In genomic region chr10:64397125-64397524, GRCh38 we compare ENCODE assay signal across 17 cellular contexts.
A peak's percentile ranks its signal among the peaks of the same experiment; 100 is the strongest.
DNase-seq lines count a peak whose midpoint lies in the region; ATAC-seq and TF ChIP-seq lines count a peak whose summit lies in the region.
"Had no signal": no experiment of that assay in that cellular context is flagged by ENCODE, and none has a peak within 500 bp of the region (broad histone marks: within the 10 kb centered on the region; RNA-seq: fewer than 3 reads in every experiment).

No MANE protein-coding gene starts in this region.

- H2BK5ac ChIP-seq in IMR-90 (ENCODE audit: low read depth, low read length, poor library complexity, severe bottlenecking) = no peak overlapping the region

- H3K9me1 ChIP-seq in IMR-90 (ENCODE audit: insufficient read depth, low read length) = no peaks in the 10 kb centered on the region; the same call in 1 of the 2 replicates

- H3K79me1 ChIP-seq in IMR-90 (ENCODE audit: low read depth in 1 of 2, low read length in 2 of 2) = no peaks in the 10 kb centered on the region

- H4K20me1 ChIP-seq in GM23338 (replicated peaks; ENCODE audit: insufficient read depth) (no peaks in the 10 kb centered on the region), IMR-90 (ENCODE audit: insufficient read depth, low read length) (no peaks in the 10 kb centered on the region), neural progenitor cell (ENCODE audit: low read depth) (no peaks in the 10 kb centered on the region)
- H4K20me1 ChIP-seq: BLaER1 treated with 17β-estradiol and CSF1 and Interleukin-3, amounts not matched to agents 10 nM and 100 nM had no signal

- H3K36me3 ChIP-seq in GM23338 (ENCODE audit: insufficient read depth) (no peaks in the 10 kb centered on the region), IMR-90 (ENCODE audit: control insufficient read depth, insufficient read depth, low read length) (no peaks in the 10 kb centered on the region), endodermal cell (ENCODE audit: control insufficient read depth, insufficient read depth, low read length) (no peaks in the 10 kb centered on the region), neural progenitor cell (no peaks in the 10 kb centered on the region)
- H3K36me3 ChIP-seq: BLaER1 treated with 17β-estradiol and CSF1 and Interleukin-3, amounts not matched to agents 10 nM and 100 nM had no signal

- no peak overlapping the region for H3K56ac ChIP-seq in IMR-90 (ENCODE audit: extremely low read depth, insufficient read depth, low read length)

- no peak overlapping the region for H4K91ac ChIP-seq in IMR-90 (ENCODE audit: insufficient read depth, low read depth, low read length)

- H3K4me2 ChIP-seq in GM23338 (no peak overlapping the region), IMR-90 (ENCODE audit: low read depth, low read length) (no peak overlapping the region), neural progenitor cell (no peak overlapping the region)
- H3K4me2 ChIP-seq: BLaER1 treated with 17β-estradiol and CSF1 and Interleukin-3, amounts not matched to agents 10 nM and 100 nM had no signal

- no peak overlapping the region for H3K4ac ChIP-seq in IMR-90 (ENCODE audit: low read depth, low read length)

- H4K5ac ChIP-seq in IMR-90 (ENCODE audit: low read depth, low read length) = no peak overlapping the region

- no peaks in the 10 kb centered on the region for H3F3A ChIP-seq in GM23338 (replicated peaks; ENCODE audit: low read depth)
- H3F3A ChIP-seq in neural progenitor cell (ENCODE audit: low read depth) = no peaks in the 10 kb centered on the region

- no peak for DNase-seq in GM23338 (ENCODE audit: low spot score)
- no peak for DNase-seq in IMR-90
- DNase-seq in endodermal cell = no peak
- DNase-seq in neural progenitor cell (ENCODE audit: low spot score) = no peak
- DNase-seq in NCI-H2227 (lab: John Stamatoyannopoulos, UW; ENCODE audit: unreplicated experiment) = no peak
- no peak for DNase-seq in NCI-H526 treated with DMSO at 0.1 percent for 48 hours (lab: John Stamatoyannopoulos, UW)
- DNase-seq in H4 (ENCODE audit: low spot score) = no peak
- DNase-seq in stimulated activated CD4-positive, alpha-beta T cell treated with anti-CD3 and anti-CD28 coated beads, Interleukin-4, amount 100 ng/mL, for 4 hours = no peak
- DNase-seq: 8988T; AML-193; CD4-positive, CD25-positive, alpha-beta regulatory T cell; DMS53; GM23248; HCEC 1CT; HFFc6; KBM-7 had no signal

- intact Hi-C loops in IMR-90 (cut with micrococcal nuclease) = no loop called here

- no peak overlapping the region for H2BK15ac ChIP-seq in IMR-90 (ENCODE audit: low read depth, low read length)

- TF ChIP-seq RAD21 in IMR-90 (IDR thresholded peaks at IDR 0.05; ENCODE audit: low read length) = no peak

- TF ChIP-seq CTCF in GM23338 (conservative IDR thresholded peaks at IDR 0.05; ENCODE audit: low read depth in 2 of 2) (no peak), IMR-90 (conservative IDR thresholded peaks at IDR 0.05; ENCODE audit: low read depth, low read length) (no peak), endodermal cell (conservative IDR thresholded peaks at IDR 0.05) (no peak), neural progenitor cell (IDR thresholded peaks at IDR 0.05) (no peak)

- in situ Hi-C loops in IMR-90 (cut with MboI; ENCODE audit: low sequenced_read_pairs) = no loop called here

- peaks cover 4% of the 10 kb centered on the region; the same call in 1 of the 3 replicates for H3K36me3 Mint-ChIP-seq in GM23338 (ENCODE audit: low read depth)
- H3K36me3 Mint-ChIP-seq in endodermal cell (ENCODE audit: low read depth) = no peaks in the 10 kb centered on the region
- H3K36me3 Mint-ChIP-seq in neural progenitor cell = no peaks in the 10 kb centered on the region
- H3K36me3 Mint-ChIP-seq: CD4-positive, CD25-positive, alpha-beta regulatory T cell had no signal

- ATAC-seq in GM23338 = no peak
- no peak for ATAC-seq in IMR-90 (ENCODE audit: low read depth)

- H3K79me2 ChIP-seq in GM23338 (replicated peaks; ENCODE audit: insufficient read depth) (no peaks in the 10 kb centered on the region), neural progenitor cell (ENCODE audit: low read depth) (no peaks in the 10 kb centered on the region)

- H3K18ac ChIP-seq in IMR-90 (ENCODE audit: low read depth, low read length) = no peak overlapping the region

- H3K4me3 Mint-ChIP-seq in GM23338 (no peak overlapping the region), endodermal cell (no peak overlapping the region), neural progenitor cell (no peak overlapping the region)
- H3K4me3 Mint-ChIP-seq: CD4-positive, CD25-positive, alpha-beta regulatory T cell; HFFc6 had no signal

- H3K14ac ChIP-seq in IMR-90 (replicated peaks; ENCODE audit: low read depth, low read length) = no peak overlapping the region

- H3K27me3 Mint-ChIP-seq in GM23338 (ENCODE audit: insufficient read depth, low read depth, poor library complexity) = peaks cover 5% of the 10 kb centered on the region
- H3K27me3 Mint-ChIP-seq in endodermal cell (ENCODE audit: insufficient read depth) = no peaks in the 10 kb centered on the region
- peaks cover 3% of the 10 kb centered on the region for H3K27me3 Mint-ChIP-seq in neural progenitor cell (ENCODE audit: insufficient read depth, low read depth)
- H3K27me3 Mint-ChIP-seq: CD4-positive, CD25-positive, alpha-beta regulatory T cell had no signal

- H3K4me3 ChIP-seq in GM23338 = no peak overlapping the region
- no peak overlapping the region for H3K4me3 ChIP-seq in IMR-90 (ENCODE audit: insufficient read depth, low read depth, low read length)
- H3K4me3 ChIP-seq in endodermal cell (ENCODE audit: low read length) = no peak overlapping the region
- H3K4me3 ChIP-seq in neural progenitor cell = no peak overlapping the region
- H3K4me3 ChIP-seq: BLaER1 treated with 17β-estradiol and CSF1 and Interleukin-3, amounts not matched to agents 10 nM and 100 nM; GM23248 had no signal

- H3K27ac ChIP-seq in GM23338 (ENCODE audit: low read depth) (peak overlapping the region; percentile 34), IMR-90 (ENCODE audit: insufficient read depth, low read length) (no peak overlapping the region), endodermal cell (ENCODE audit: low read depth, low read length) (no peak overlapping the region), neural progenitor cell (no peak overlapping the region)
- H3K27ac ChIP-seq: BLaER1 treated with 17β-estradiol and CSF1 and Interleukin-3, amounts not matched to agents 10 nM and 100 nM; GM23248 had no signal

- peak overlapping the region; percentile 2; the same call in 1 of the 2 replicates for H2AFZ ChIP-seq in GM23338
- H2AFZ ChIP-seq in IMR-90 (replicated peaks; ENCODE audit: low read length, poor library complexity) = no peak overlapping the region
- H2AFZ ChIP-seq in neural progenitor cell (replicated peaks) = peak overlapping the region; percentile 64
- H2AFZ ChIP-seq: GM23248 had no signal

- H3K27ac Mint-ChIP-seq in GM23338 = 0 out of 2 replicates have a peak overlapping the region, but pooled peaks have one; percentile 15
- H3K27ac Mint-ChIP-seq in endodermal cell = peak overlapping the region; percentile 56
- H3K27ac Mint-ChIP-seq in neural progenitor cell = no peak overlapping the region
- H3K27ac Mint-ChIP-seq: HFFc6 had no signal

- H3K4me1 ChIP-seq in GM23338 (ENCODE audit: insufficient read depth) (peaks cover 11% of the 10 kb centered on the region; the same call in 1 of the 2 replicates), IMR-90 (ENCODE audit: control insufficient read depth, insufficient read depth, low read length) (peaks cover 6% of the 10 kb centered on the region), endodermal cell (ENCODE audit: control insufficient read depth, insufficient read depth, low read length) (no peaks in the 10 kb centered on the region), neural progenitor cell (no peaks in the 10 kb centered on the region)
- H3K4me1 ChIP-seq: BLaER1 treated with 17β-estradiol and CSF1 and Interleukin-3, amounts not matched to agents 10 nM and 100 nM had no signal

- TF ChIP-seq POLR2A in IMR-90 (IDR thresholded peaks at IDR 0.05; ENCODE audit: low read depth, low read length) = no peak

- H3K9ac ChIP-seq in IMR-90 (ENCODE audit: low read depth, low read length) (no peak overlapping the region), endodermal cell (ENCODE audit: extremely low read depth, low read length, poor library complexity, severe bottlenecking) (no peak overlapping the region), neural progenitor cell (no peak overlapping the region)
- H3K9ac ChIP-seq: BLaER1 treated with 17β-estradiol and CSF1 and Interleukin-3, amounts not matched to agents 10 nM and 100 nM; GM23248 had no signal

- H3K4me1 Mint-ChIP-seq in GM23338 (peaks cover 17% of the 10 kb centered on the region), endodermal cell (peaks cover 6% of the 10 kb centered on the region), neural progenitor cell (no peaks in the 10 kb centered on the region)
- H3K4me1 Mint-ChIP-seq: CD4-positive, CD25-positive, alpha-beta regulatory T cell had no signal

- H3K9me3 Mint-ChIP-seq in GM23338 = peaks cover 5% of the 10 kb centered on the region; the same call in 2 of the 3 replicates
- peaks cover 7% of the 10 kb centered on the region for H3K9me3 Mint-ChIP-seq in endodermal cell
- H3K9me3 Mint-ChIP-seq in neural progenitor cell = no peaks in the 10 kb centered on the region

- 100% methylated on average over 2 of the region's 8 CpGs; no CpG with 5 or more reads in 1 of the 2 experiments for WGBS in IMR-90 (ENCODE audit: extremely low coverage in 2 of 2, insufficient read length in 1 of 2), 2 experiments
- WGBS in endodermal cell (ENCODE audit: insufficient coverage in 1 of 2, insufficient read length in 1 of 2), 2 experiments = 86 to 95% methylated on average over 7 to 8 of the region's 8 CpGs

- BruUV-seq in IMR-90 (replicated peaks; lab: Mats Ljungman, UMichigan) = no TSS peak

- POLR2A ChIA-PET in IMR-90 (lab: Charles Lee; ENCODE audit: unreplicated experiment) = no interaction called here

- H2BK120ac ChIP-seq in IMR-90 (ENCODE audit: low read depth, low read length) = peak overlapping the region; percentile 41; the same call in 1 of the 2 replicates

- CTCF ChIA-PET in IMR-90 (lab: Yijun Ruan, JAX) = no interaction called here

- no peak overlapping the region for H3K23ac ChIP-seq in IMR-90 (ENCODE audit: low read depth, low read length)

- dilution Hi-C loops in IMR-90 (cut with HindIII; ENCODE audit: low sequenced_read_pairs, unreplicated experiment) = no loop called here

- no peaks in the 10 kb centered on the region for H3K9me2 ChIP-seq in GM23338 (ENCODE audit: insufficient read depth)

- no peaks in the 10 kb centered on the region for H3K9me3 ChIP-seq in IMR-90 (ENCODE audit: control insufficient read depth, insufficient read depth, low read length)
- H3K9me3 ChIP-seq in endodermal cell (ENCODE audit: control insufficient read depth, low read length) = peaks cover 4% of the 10 kb centered on the region
- H3K9me3 ChIP-seq in neural progenitor cell (ENCODE audit: low read depth) = no peaks in the 10 kb centered on the region
- H3K9me3 ChIP-seq: BLaER1 treated with 17β-estradiol and CSF1 and Interleukin-3, amounts not matched to agents 10 nM and 100 nM had no signal

- H4K8ac ChIP-seq in IMR-90 (ENCODE audit: low read depth in 2 of 2, low read length in 2 of 2) = no peak overlapping the region

- H2AK9ac ChIP-seq in IMR-90 (replicated peaks; ENCODE audit: low read depth, low read length, poor library complexity) = no peak overlapping the region

- no peak overlapping the region for H2BK20ac ChIP-seq in IMR-90 (ENCODE audit: low read depth, low read length)

- H3K27me3 ChIP-seq in GM23338 (ENCODE audit: insufficient read depth) (no peaks in the 10 kb centered on the region), IMR-90 (ENCODE audit: control insufficient read depth, insufficient read depth, low read length) (no peaks in the 10 kb centered on the region), endodermal cell (ENCODE audit: control insufficient read depth, insufficient read depth, low read length, poor library complexity, severe bottlenecking) (no peaks in the 10 kb centered on the region), neural progenitor cell (no peaks in the 10 kb centered on the region)
- H3K27me3 ChIP-seq: BLaER1 treated with 17β-estradiol and CSF1 and Interleukin-3, amounts not matched to agents 10 nM and 100 nM had no signal

- no peak overlapping the region for H2AK5ac ChIP-seq in IMR-90 (ENCODE audit: low read depth, low read length)
